ENCODE assay signal across 1 cellular context in genomic region chr22:31588970-31589675, GRCh38.
TF ChIP-seq lines count a peak whose summit lies in the region.

No MANE protein-coding gene starts in this region.

TF ChIP-seq in HepG2, 621 proteins besides CTCF, POLR2A, EP300 and RAD21 (continued from another document and continues in another):
- TF ChIP-seq EED (CRISPR knock-in tag; IDR thresholded peaks at IDR 0.05) (no peak), ZNF780A (CRISPR knock-in tag; IDR thresholded peaks at IDR 0.05) (no peak), CEBPG (CRISPR knock-in tag; IDR thresholded peaks at IDR 0.05) (peak; percentile 52; the same call in 1 of the 2 replicates), ZNF792 (CRISPR knock-in tag; IDR thresholded peaks at IDR 0.05) (no peak), ZFX (CRISPR knock-in tag; IDR thresholded peaks at IDR 0.05; ENCODE audit: low read depth) (peak; percentile 68; the same call in 1 of the 2 replicates), CCAR2 (optimal IDR thresholded peaks at IDR 0.05; ENCODE audit: low read depth, low read length) (no peak), PBX2 (CRISPR knock-in tag; IDR thresholded peaks at IDR 0.05) (no peak), ZNF281 (CRISPR knock-in tag; IDR thresholded peaks at IDR 0.05; ENCODE audit: borderline replicate concordance) (peak; percentile 45; the same call in 1 of the 2 replicates), PAF1 (CRISPR knock-in tag; IDR thresholded peaks at IDR 0.05) (no peak), ZNF512 (CRISPR knock-in tag; IDR thresholded peaks at IDR 0.05) (no peak), CENPX (CRISPR knock-in tag; IDR thresholded peaks at IDR 0.05) (no peak), BRCA1 (CRISPR knock-in tag; IDR thresholded peaks at IDR 0.05) (no peak), RARA (CRISPR knock-in tag; IDR thresholded peaks at IDR 0.05) (peak; percentile 68), ELF3 (CRISPR knock-in tag; IDR thresholded peaks at IDR 0.05) (peak; percentile 79), ZFY (CRISPR knock-in tag; IDR thresholded peaks at IDR 0.05) (peak; percentile 58), ZNF782 (CRISPR knock-in tag; IDR thresholded peaks at IDR 0.05; ENCODE audit: borderline replicate concordance) (no peak), MXD1 (CRISPR knock-in tag; IDR thresholded peaks at IDR 0.05) (no peak), MLX (CRISPR knock-in tag; IDR thresholded peaks at IDR 0.05) (0 out of 2 replicates have a peak, but pooled peaks have one; percentile 16), TCF12 (IDR thresholded peaks at IDR 0.05) (no peak), TCF12 (CRISPR knock-in tag; IDR thresholded peaks at IDR 0.05) (no peak), SCMH1 (CRISPR knock-in tag; IDR thresholded peaks at IDR 0.05; ENCODE audit: borderline replicate concordance) (no peak), KIAA2018 (CRISPR knock-in tag; IDR thresholded peaks at IDR 0.05; ENCODE audit: borderline replicate concordance) (no peak), ZNF784 (CRISPR knock-in tag; IDR thresholded peaks at IDR 0.05; ENCODE audit: borderline replicate concordance) (no peak), HHEX (CRISPR knock-in tag; IDR thresholded peaks at IDR 0.05) (no peak), ZBTB20 (CRISPR knock-in tag; IDR thresholded peaks at IDR 0.05; ENCODE audit: borderline replicate concordance, low read depth) (no peak; the same call in 1 of the 2 replicates), JDP2 (CRISPR knock-in tag; IDR thresholded peaks at IDR 0.05; ENCODE audit: borderline replicate concordance) (no peak), SKI (IDR thresholded peaks at IDR 0.05; ENCODE audit: partially characterized antibody) (no peak), TERF1 (CRISPR knock-in tag; IDR thresholded peaks at IDR 0.05) (no peak), TARDBP (CRISPR knock-in tag; IDR thresholded peaks at IDR 0.05) (no peak), ZNF207 (IDR thresholded peaks at IDR 0.05; ENCODE audit: borderline replicate concordance) (no peak), ASH2L (IDR thresholded peaks at IDR 0.05; ENCODE audit: insufficient read length, low read depth, low read length) (peak; percentile 45), ZNF773 (CRISPR knock-in tag; IDR thresholded peaks at IDR 0.05; ENCODE audit: borderline replicate concordance) (no peak), HNF4G (IDR thresholded peaks at IDR 0.05; ENCODE audit: borderline replicate concordance, low read depth, low read length) (peak; percentile 80), HNF4G (CRISPR knock-in tag; IDR thresholded peaks at IDR 0.05; ENCODE audit: borderline replicate concordance, low read depth) (peak; percentile 73; the same call in 1 of the 2 replicates), ZNF276 (CRISPR knock-in tag; IDR thresholded peaks at IDR 0.05; ENCODE audit: low read depth) (no peak), TOPORS (CRISPR knock-in tag; IDR thresholded peaks at IDR 0.05) (no peak), THAP11 (CRISPR knock-in tag; IDR thresholded peaks at IDR 0.05) (no peak), ZBTB7B (CRISPR knock-in tag; IDR thresholded peaks at IDR 0.05) (peak; percentile 47; the same call in 1 of the 2 replicates), ZNF460 (CRISPR knock-in tag; IDR thresholded peaks at IDR 0.05; ENCODE audit: borderline replicate concordance) (no peak), THAP8 (CRISPR knock-in tag; IDR thresholded peaks at IDR 0.05; ENCODE audit: borderline replicate concordance) (no peak), ZNF431 (CRISPR knock-in tag; IDR thresholded peaks at IDR 0.05; ENCODE audit: borderline replicate concordance, low read depth) (no peak), ETV6 (CRISPR knock-in tag; conservative IDR thresholded peaks at IDR 0.05) (no peak)
